17 cellular contexts compared by ENCODE assay signal in genomic region chr10:94036664-94037033, GRCh38. TPM values are rescaled to one million over a fixed set of nuclear protein-coding genes. Genes with fewer than 3 reads are reported as not detected.
DNase-seq lines count a peak whose midpoint lies in the region; ATAC-seq and TF ChIP-seq lines count a peak whose summit lies in the region.
"Had no signal": no experiment of that assay in that cellular context is flagged by ENCODE, and none has a peak within 500 bp of the region (broad histone marks: within the 10 kb centered on the region; RNA-seq: fewer than 3 reads in every experiment).

No MANE protein-coding gene starts in this region.

- TF ChIP-seq CTCF in choroid plexus epithelial cell (conservative IDR thresholded peaks at IDR 0.05; ENCODE audit: low read depth, low read length): no peak
- TF ChIP-seq CTCF in nephron (IDR thresholded peaks at IDR 0.05; ENCODE audit: unreplicated experiment in 3 of 3): no peak
- TF ChIP-seq CTCF in esophagus squamous epithelium (IDR thresholded peaks at IDR 0.05): no peak

- no peaks in the 10 kb centered on the region for H3K9me3 ChIP-seq in esophagus squamous epithelium

- H3K9me3 Mint-ChIP-seq in nephron: peaks cover 6% of the 10 kb centered on the region

- H3K27ac ChIP-seq in esophagus squamous epithelium: no peak overlapping the region
- H3K27ac ChIP-seq: SJSA1 had no signal

- H3K4me3 ChIP-seq in choroid plexus epithelial cell (ENCODE audit: low read depth, low read length) (no peak overlapping the region), esophagus squamous epithelium (no peak overlapping the region)
- H3K4me3 ChIP-seq: SJSA1 had no signal

- intact Hi-C loops in esophagus squamous epithelium (cut with DNase I): no loop called here

- H3K27me3 Mint-ChIP-seq in nephron (ENCODE audit: low read depth): peaks cover 3% of the 10 kb centered on the region

- peaks cover 49% of the 10 kb centered on the region for H3K4me1 Mint-ChIP-seq in nephron
- H3K4me1 Mint-ChIP-seq: CD8-positive, alpha-beta memory T cell had no signal

- H3K4me1 ChIP-seq in esophagus squamous epithelium: peaks cover 0 to 5% (median 0%) of the 10 kb centered on the region in 3 donors

- H3K27me3 ChIP-seq in esophagus squamous epithelium: peaks cover 0 to 5% (median 0%) of the 10 kb centered on the region in 4 donors
- H3K27me3 ChIP-seq: SJSA1 had no signal

- no peak overlapping the region for H3K4me3 Mint-ChIP-seq in nephron
- H3K4me3 Mint-ChIP-seq: CD8-positive, alpha-beta memory T cell had no signal

- DNase-seq in ACHN: peak; percentile 8
- DNase-seq in M059J (ENCODE audit: low read depth): peak; percentile 17
- DNase-seq in choroid plexus epithelial cell (ENCODE audit: low read depth): peak; percentile 31
- DNase-seq in NCI-H526 treated with DMSO at 0.1 percent for 48 hours (lab: John Stamatoyannopoulos, UW): no peak
- no peak for DNase-seq in esophagus squamous epithelium (lab: John Stamatoyannopoulos, UW)
- DNase-seq in NCI-H1417 (lab: John Stamatoyannopoulos, UW): no peak
- DNase-seq: C1 segment of cervical spinal cord; CD8-positive, alpha-beta memory T cell; DMS79; KG1; NCI-H2081; NCI-H510A; SW 1271 had no signal

- WGBS in esophagus squamous epithelium, 2 donors: 25 to 27% methylated on average over 1 of the region's 1 CpG

- TF ChIP-seq POLR2A in esophagus squamous epithelium (IDR thresholded peaks at IDR 0.05): no peak

- in situ Hi-C loops in ACHN (cut with HindIII; ENCODE audit: low pct_ligation_motif_present, low pct_unique_long_range_greater_than_20kb, low sequenced_read_pairs): no loop called here

- H3K36me3 ChIP-seq in esophagus squamous epithelium: no peaks in the 10 kb centered on the region

- H3K36me3 Mint-ChIP-seq in nephron (ENCODE audit: low read depth): peaks cover 15% of the 10 kb centered on the region
- H3K36me3 Mint-ChIP-seq: CD8-positive, alpha-beta memory T cell had no signal

- ATAC-seq in GM21786 (IDR thresholded peaks at IDR 0.05; ENCODE audit: unreplicated experiment): no peak
- ATAC-seq: HepG2 had no signal

- H3K27ac Mint-ChIP-seq in nephron: peak overlapping the region; percentile 18 to 95 (median 77)
- H3K27ac Mint-ChIP-seq: CD8-positive, alpha-beta memory T cell had no signal

RNA-seq across cellular contexts. Expression of gene PLCE1, which starts 42.9 kb away (rescaled TPM):
- 2.3 and 3.4 TPM in 2 replicates for total RNA-seq in M059J (2014; rRNA removed; shearing (Covaris generic))
- total RNA-seq in esophagus squamous epithelium: 1 to 10 TPM; 1.8 to 3.6 (median 3.1) TPM
- total RNA-seq: CD8-positive, alpha-beta memory T cell had no signal

Comparison
In these comparisons a context has a peak if more than half of its experiments do, and no peak if none do; other contexts are left out.
1. DNase-seq: peak in ACHN (single experiment), M059J (single experiment) and choroid plexus epithelial cell (single experiment); none in NCI-H526 treated with DMSO at 0.1 percent for 48 hours (single experiment), esophagus squamous epithelium (single experiment) and NCI-H1417 (0 of 3).